In genomic region chr1:201019321-201019977, GRCh38 we compare ENCODE assay signal across 8 cellular contexts. TPM values are rescaled to one million over a fixed set of nuclear protein-coding genes. Genes with fewer than 3 reads are reported as not detected.
A peak's percentile ranks its signal among the peaks of the same experiment; 100 is the strongest.
DNase-seq lines count a peak whose midpoint lies in the region; ATAC-seq, FAIRE-seq and TF ChIP-seq lines count a peak whose summit lies in the region.

No MANE protein-coding gene starts in this region.

- 75% methylated on average over 5 of the region's 5 CpGs for WGBS in hepatocyte (ENCODE audit: low lambda C conversion rate, missing lambda C conversion rate)

- DNase-seq in A673 (ENCODE audit: low spot score) (peak; percentile 40), GM19239 (ENCODE audit: insufficient read length, low spot score) (peak; percentile 88), RPMI8226 (peak; percentile 97), hepatocyte (ENCODE audit: low spot score) (peak; percentile 37), retina (no peak)
- peak; percentile 96 for DNase-seq in activated effector memory CD4-positive, alpha-beta T cell treated with anti-CD3 and anti-CD28 coated beads, Interleukin-2, amount 50 U/mL, for 16 hours
- peak; percentile 68 for DNase-seq in stimulated activated CD8-positive, alpha-beta memory T cell treated with anti-CD3 and anti-CD28 coated beads, Interleukin-12 subunit alpha, Interleukin-12 subunit beta, amount 100 ng/mL, for 24 hours (ENCODE audit: extremely low read depth)

- H3K9me3 ChIP-seq in A673 (ENCODE audit: low read depth, low read length, poor library complexity, severe bottlenecking) (no peaks in the 10 kb centered on the region), hepatocyte (ENCODE audit: low read depth) (no peaks in the 10 kb centered on the region)

- TF ChIP-seq CTCF in A673 (conservative IDR thresholded peaks at IDR 0.05; ENCODE audit: low read depth, low read length) (no peak), hepatocyte (IDR thresholded peaks at IDR 0.05; ENCODE audit: poor library complexity) (no peak)

- no peaks in the 10 kb centered on the region for H3K79me2 ChIP-seq in hepatocyte

- ATAC-seq in HG03354 (IDR thresholded peaks at IDR 0.05; ENCODE audit: poor library complexity, severe bottlenecking, unreplicated experiment): peak; percentile 73

- FAIRE-seq in GM19239 (lab: Jason Lieb, UNC): peak; percentile 97

- H3K9me2 ChIP-seq in hepatocyte (replicated peaks; ENCODE audit: insufficient read depth): no peaks in the 10 kb centered on the region

- H3K4me1 ChIP-seq in A673 (ENCODE audit: insufficient read depth, low read length, poor library complexity, severe bottlenecking) (peaks cover 32% of the 10 kb centered on the region), hepatocyte (ENCODE audit: insufficient read depth) (peaks cover 23% of the 10 kb centered on the region)

- H3K27ac ChIP-seq in A673 (ENCODE audit: low read depth, low read length, poor library complexity, severe bottlenecking) (no peak overlapping the region), hepatocyte (no peak overlapping the region)

- BruUV-seq in A673 (replicated peaks; lab: Mats Ljungman, UMichigan): no TSS peak

- H4K20me1 ChIP-seq in hepatocyte (ENCODE audit: insufficient read depth, poor library complexity, severe bottlenecking): no peaks in the 10 kb centered on the region

- CTCF ChIA-PET in A673 (lab: Charles Lee): interaction anchor here (1.2 kb wide), 1 partner anchor 40 kb away, joined by 3 read pairs; no protein-coding TSS in a partner anchor

- intact Hi-C loops in A673 (cut with micrococcal nuclease; ENCODE audit: unreplicated experiment): no loop called here

- H2AFZ ChIP-seq in hepatocyte: no peak overlapping the region

- H3K36me3 ChIP-seq in A673 (ENCODE audit: insufficient read depth, low read length, poor library complexity, severe bottlenecking) (no peaks in the 10 kb centered on the region), hepatocyte (replicated peaks; ENCODE audit: insufficient read depth, low read depth) (no peaks in the 10 kb centered on the region)

- POLR2A ChIA-PET in A673 (lab: Charles Lee; ENCODE audit: low non-redundant PET): no interaction called here

- H3K4me2 ChIP-seq in hepatocyte: no peak overlapping the region

- H3K27me3 ChIP-seq in A673 (replicated peaks; ENCODE audit: insufficient read depth, low read depth, low read length, poor library complexity) (peaks cover 10% of the 10 kb centered on the region), hepatocyte (peaks cover 11% of the 10 kb centered on the region)

- no peak overlapping the region for H3K4me3 ChIP-seq in A673 (ENCODE audit: low read depth, low read length, poor library complexity, severe bottlenecking)
- H3K4me3 ChIP-seq in hepatocyte: no peak overlapping the region

RNA-seq across cellular contexts. Expression of gene KIF21B, which starts 4.1 kb away (rescaled TPM):
- 0.60 and 1.5 TPM in 2 replicates for total RNA-seq in A673 (2021)
- 0.60 and 1.3 TPM in 2 replicates for total RNA-seq in hepatocyte
- polyA plus RNA-seq in hepatocyte: 0.18 and 0.19 TPM in 2 replicates
